7 cellular contexts compared by ENCODE assay signal in the genomic region with DNA sequence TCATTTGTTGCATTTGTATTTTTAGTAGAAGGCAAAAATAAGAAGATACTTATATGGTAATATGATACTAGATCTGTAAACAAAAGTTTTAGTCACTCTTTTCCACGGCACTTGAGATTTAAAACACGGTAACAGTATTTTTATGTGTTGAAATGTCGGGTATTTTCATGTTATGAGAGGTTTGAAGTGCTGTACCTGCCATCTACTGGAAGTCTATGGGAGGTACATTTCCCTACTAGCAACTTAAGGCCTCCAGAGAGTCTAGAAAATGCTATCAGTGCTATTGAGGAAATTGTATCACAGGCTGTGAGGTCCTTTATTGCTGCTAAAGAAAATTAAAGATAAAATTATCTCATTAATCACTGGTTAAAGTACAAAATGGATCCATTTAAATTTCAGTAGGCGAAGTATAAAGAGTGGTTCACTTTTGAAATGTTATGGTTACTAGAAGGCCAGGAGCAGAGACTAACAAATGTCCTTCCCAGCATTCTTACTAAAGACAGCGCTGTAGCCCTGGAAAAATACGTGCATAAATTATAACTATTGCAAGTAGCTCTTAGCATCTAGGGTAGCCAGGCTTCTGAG.
A peak's percentile ranks its signal among the peaks of the same experiment; 100 is the strongest.
DNase-seq lines count a peak whose midpoint lies in the region; ATAC-seq, FAIRE-seq and TF ChIP-seq lines count a peak whose summit lies in the region.

No MANE protein-coding gene starts in this region.

- peak; percentile 48 for FAIRE-seq in GM18507 (lab: Jason Lieb, UNC)
- peak; percentile 57 for FAIRE-seq in HTR-8/SVneo (lab: Jason Lieb, UNC)
- peak; percentile 69 for FAIRE-seq in H1 (lab: Jason Lieb, UNC)

- H2AK5ac ChIP-seq in H1 (ENCODE audit: low read depth, low read length) (no peak overlapping the region), mesendoderm (ENCODE audit: low read length) (no peak overlapping the region)

- H3K4me2 ChIP-seq in OCI-LY1 (ENCODE audit: low read length) (no peak overlapping the region), H1 (ENCODE audit: insufficient read depth in 1 of 2, low read depth in 2 of 2, low read length in 2 of 2) (no peak overlapping the region), mesendoderm (ENCODE audit: low read length) (no peak overlapping the region)

- H3K27me3 Mint-ChIP-seq in CD4-positive, alpha-beta memory T cell = no peaks in the 10 kb centered on the region

- H3K9me3 ChIP-seq in OCI-LY1 (ENCODE audit: low read length) (no peaks in the 10 kb centered on the region), H1 (ENCODE audit: insufficient read depth in 2 of 2, low read depth in 1 of 2, low read length in 1 of 2) (no peaks in the 10 kb centered on the region)
- H3K9me3 ChIP-seq in CD4-positive, alpha-beta memory T cell (ENCODE audit: control insufficient read depth in 1 of 2, low read length in 2 of 2) = no peaks in the 10 kb centered on the region

- H3F3A ChIP-seq in OCI-LY1 (ENCODE audit: insufficient read depth, low read length) = no peaks in the 10 kb centered on the region

- no peak overlapping the region for H3K27ac Mint-ChIP-seq in CD4-positive, alpha-beta memory T cell

- H2AFZ ChIP-seq in OCI-LY1 (ENCODE audit: low read length) (no peak overlapping the region), H1 (ENCODE audit: low read length) (no peak overlapping the region)

- peaks cover 0 to 7% (median 4%) of the 10 kb centered on the region in 8 donors for H3K9me3 Mint-ChIP-seq in CD4-positive, alpha-beta memory T cell

- H3K4me3 Mint-ChIP-seq in CD4-positive, alpha-beta memory T cell = no peak overlapping the region

- H3K56ac ChIP-seq in H1 (replicated peaks; ENCODE audit: insufficient read length, low read depth, low read length) (no peak overlapping the region), mesendoderm (ENCODE audit: low read length) (no peak overlapping the region)

- TF ChIP-seq CTCF in OCI-LY1 (IDR thresholded peaks at IDR 0.05; ENCODE audit: low read length) = peak; percentile 50; the same call in 1 of the 2 replicates
- TF ChIP-seq CTCF in H1 (IDR thresholded peaks at IDR 0.05; ENCODE audit: control extremely low read depth in 1 of 3, insufficient read depth in 1 of 3, low read depth in 1 of 3, low read length in 3 of 3) = peak in 2 of 3 experiments; percentile 57 to 62; a peak in 3 of 4 replicates

- no peak overlapping the region for H3K23ac ChIP-seq in H1 (ENCODE audit: insufficient read length)
- H3K23ac ChIP-seq in mesendoderm (ENCODE audit: low read length) = no peak overlapping the region

- H3K27ac ChIP-seq in OCI-LY1 (ENCODE audit: low read depth, low read length, poor library complexity, severe bottlenecking) (no peak overlapping the region), H1 (ENCODE audit: low read depth, low read length) (no peak overlapping the region), mesendoderm (ENCODE audit: low read depth, low read length) (no peak overlapping the region)
- no peak overlapping the region for H3K27ac ChIP-seq in CD4-positive, alpha-beta memory T cell (ENCODE audit: low read depth, low read length)

- H2BK120ac ChIP-seq in H1 (replicated peaks; ENCODE audit: low read depth, low read length) (no peak overlapping the region), mesendoderm (ENCODE audit: low read depth, low read length) (no peak overlapping the region)

- H3K23me2 ChIP-seq in H1 (ENCODE audit: low read depth, low read length) = no peaks in the 10 kb centered on the region

- H3K9me2 ChIP-seq in OCI-LY1 (ENCODE audit: low read depth, low read length) = no peaks in the 10 kb centered on the region

- H3K9ac ChIP-seq in OCI-LY1 (ENCODE audit: low read length) (no peak overlapping the region), H1 (replicated peaks in 1 of 4; ENCODE audit: extremely low read depth in 1 of 4, low read depth in 3 of 4, low read length in 3 of 4) (no peak overlapping the region), mesendoderm (ENCODE audit: low read length) (no peak overlapping the region)

- H3K79me1 ChIP-seq in H1 (ENCODE audit: low read depth, low read length) (no peaks in the 10 kb centered on the region), mesendoderm (ENCODE audit: low read length) (no peaks in the 10 kb centered on the region)

- TF ChIP-seq RAD21 in H1 (IDR thresholded peaks at IDR 0.05 in 1 of 2, conservative IDR thresholded peaks at IDR 0.05 in 1 of 2; ENCODE audit: low read depth in 2 of 2, low read length in 2 of 2) = peak; percentile 87 to 88

- CTCF ChIA-PET in H1 (lab: Charles Lee; ENCODE audit: partially characterized antibody) = interaction anchor here (0.7 to 2.6 kb wide), 10 partner anchors 9 to 868 kb away, joined by 3 to 13 read pairs (median 4); partner anchors contain the start of gene PRKD1
- CTCF ChIA-PET in CD4-positive, alpha-beta memory T cell (lab: Charles Lee; ENCODE audit: partially characterized antibody) = no interaction called here

- TF ChIP-seq EP300 in H1 (IDR thresholded peaks at IDR 0.05; ENCODE audit: borderline replicate concordance in 1 of 2, low read depth in 2 of 2, low read length in 2 of 2) = no peak

- H3K4me1 Mint-ChIP-seq in CD4-positive, alpha-beta memory T cell = no peaks in the 10 kb centered on the region

- no peak overlapping the region for H2BK20ac ChIP-seq in H1 (ENCODE audit: low read length)

- DNase-seq in GM18507 (ENCODE audit: extremely low spot score, insufficient read length, low read depth) (peak; percentile 2), HTR-8/SVneo (ENCODE audit: insufficient read length, low spot score) (peak; percentile 53), H1 (ENCODE audit: low read depth in 1 of 2, low spot score in 2 of 2) (no peak), mesendoderm (peak; percentile 69)
- DNase-seq in CD4-positive, alpha-beta memory T cell = no peak

- H2BK15ac ChIP-seq in H1 (ENCODE audit: low read length) (no peak overlapping the region), mesendoderm (replicated peaks; ENCODE audit: low read depth) (no peak overlapping the region)

- H4K5ac ChIP-seq in H1 (ENCODE audit: insufficient read length, low read depth, low read length) = no peak overlapping the region
- no peak overlapping the region for H4K5ac ChIP-seq in mesendoderm (ENCODE audit: low read length)

- intact Hi-C loops in CD4-positive, alpha-beta memory T cell (cut with micrococcal nuclease) = no loop called here

- no peak for ATAC-seq in esophagus mucosa

- H3K18ac ChIP-seq in H1 (ENCODE audit: extremely low read depth, low read length) (no peak overlapping the region), mesendoderm (ENCODE audit: low read length) (no peak overlapping the region)

- TF ChIP-seq POLR2A in H1 (IDR thresholded peaks at IDR 0.05; ENCODE audit: control extremely low read depth in 1 of 2, low read depth in 2 of 2, low read length in 2 of 2) = no peak

- WGBS in H1 (ENCODE audit: extremely low coverage in 1 of 2, insufficient coverage in 1 of 2, insufficient read length in 1 of 2, insufficient replicate concordance in 2 of 2, low coverage in 1 of 2, low lambda C conversion rate in 2 of 2, missing lambda C conversion rate in 1 of 2), 2 experiments = 57% methylated on average over 6 of the region's 6 CpGs; no CpG with 5 or more reads in 1 of the 2 experiments
- no CpG with 5 or more reads among the region's 6 CpGs for WGBS in mesendoderm (ENCODE audit: extremely low coverage, insufficient coverage, low lambda C conversion rate)

- no peak overlapping the region for H2BK5ac ChIP-seq in H1 (ENCODE audit: low read depth, low read length)
- no peak overlapping the region for H2BK5ac ChIP-seq in mesendoderm (ENCODE audit: low read length)

- H3K27me3 ChIP-seq in OCI-LY1 (ENCODE audit: insufficient read depth, low read length) (no peaks in the 10 kb centered on the region), H1 (replicated peaks in 1 of 4; ENCODE audit: control insufficient read depth in 3 of 4, extremely low read depth in 1 of 4, insufficient read depth in 3 of 4, low read length in 3 of 4) (no peaks in the 10 kb centered on the region), mesendoderm (ENCODE audit: insufficient read depth, low read length, poor library complexity) (no peaks in the 10 kb centered on the region)
- no peaks in the 10 kb centered on the region for H3K27me3 ChIP-seq in CD4-positive, alpha-beta memory T cell (ENCODE audit: insufficient read depth, low read length)

- H3K14ac ChIP-seq in H1 (ENCODE audit: insufficient read length) = no peak overlapping the region

- no peaks in the 10 kb centered on the region for H4K20me1 ChIP-seq in OCI-LY1 (ENCODE audit: insufficient read depth, low read length)
- H4K20me1 ChIP-seq in H1 (replicated peaks in 1 of 2; ENCODE audit: control insufficient read depth in 1 of 2, insufficient read depth in 2 of 2, low read length in 2 of 2) = no peaks in the 10 kb centered on the region

- H4K91ac ChIP-seq in H1 (replicated peaks; ENCODE audit: insufficient read length, low read length) = no peak overlapping the region

- H3K36me3 ChIP-seq in OCI-LY1 (ENCODE audit: insufficient read depth, low read length) = no peaks in the 10 kb centered on the region
- H3K36me3 ChIP-seq in H1 (ENCODE audit: control insufficient read depth in 2 of 4, insufficient read depth in 4 of 4, low read length in 3 of 4) = no peaks in the 10 kb centered on the region
- H3K36me3 ChIP-seq in mesendoderm (ENCODE audit: control insufficient read depth, insufficient read depth, low read length) = no peaks in the 10 kb centered on the region
- no peaks in the 10 kb centered on the region for H3K36me3 ChIP-seq in CD4-positive, alpha-beta memory T cell (ENCODE audit: insufficient read depth, low read length)

- no peak overlapping the region for H2BK12ac ChIP-seq in H1 (ENCODE audit: low read depth, low read length)

- H3K79me2 ChIP-seq in OCI-LY1 (ENCODE audit: insufficient read depth, low read length) (no peaks in the 10 kb centered on the region), H1 (ENCODE audit: control insufficient read depth in 1 of 2, insufficient read depth in 2 of 2, low read length in 2 of 2) (no peaks in the 10 kb centered on the region), mesendoderm (ENCODE audit: control insufficient read depth, insufficient read depth, low read length) (no peaks in the 10 kb centered on the region)

- no peak overlapping the region for H4K8ac ChIP-seq in H1 (ENCODE audit: extremely low read depth, insufficient read depth, low read length)
- H4K8ac ChIP-seq in mesendoderm (ENCODE audit: low read depth, low read length) = no peak overlapping the region

- H3K4me3 ChIP-seq in OCI-LY1 (ENCODE audit: low read depth, low read length, poor library complexity, severe bottlenecking) (no peak overlapping the region), H1 (ENCODE audit: extremely low read depth in 1 of 4, insufficient read depth in 2 of 4, low read depth in 3 of 4, low read length in 4 of 4) (no peak overlapping the region), mesendoderm (ENCODE audit: low read length) (no peak overlapping the region)
- H3K4me3 ChIP-seq in CD4-positive, alpha-beta memory T cell (ENCODE audit: low read length in 2 of 2) = no peak overlapping the region

- H3K4ac ChIP-seq in H1 (replicated peaks; ENCODE audit: insufficient read length, low read depth, low read length) = no peak overlapping the region
- no peak overlapping the region for H3K4ac ChIP-seq in mesendoderm (ENCODE audit: low read depth, low read length)

- H3K4me1 ChIP-seq in OCI-LY1 (ENCODE audit: insufficient read depth, low read length, severe bottlenecking) (no peaks in the 10 kb centered on the region), H1 (replicated peaks in 1 of 4; ENCODE audit: control insufficient read depth in 3 of 4, insufficient read depth in 4 of 4, low read length in 3 of 4) (no peaks in the 10 kb centered on the region), mesendoderm (ENCODE audit: control insufficient read depth, low read depth, low read length) (no peaks in the 10 kb centered on the region)
- H3K4me1 ChIP-seq in CD4-positive, alpha-beta memory T cell (ENCODE audit: insufficient read depth, low read length) = no peaks in the 10 kb centered on the region

- POLR2A ChIA-PET in H1 (lab: Charles Lee; ENCODE audit: partially characterized antibody) = no interaction called here
- POLR2A ChIA-PET in CD4-positive, alpha-beta memory T cell (lab: Charles Lee; ENCODE audit: partially characterized antibody) = no interaction called here

- no peaks in the 10 kb centered on the region for H3K36me3 Mint-ChIP-seq in CD4-positive, alpha-beta memory T cell

Comparison
In these comparisons a context has a peak if more than half of its experiments do, and no peak if none do; other contexts are left out.
1. DNase-seq: peak in GM18507 (single experiment), HTR-8/SVneo (single experiment) and mesendoderm (single experiment); none in H1 (0 of 2) and CD4-positive, alpha-beta memory T cell (0 of 5).